Comparison of ENCODE assay signal across 12 cellular contexts in genomic region chr10:24821986-24822385, GRCh38.
DNase-seq lines count a peak whose midpoint lies in the region; ATAC-seq and TF ChIP-seq lines count a peak whose summit lies in the region.
"Had no signal": no experiment of that assay in that cellular context is flagged by ENCODE, and none has a peak within 500 bp of the region (broad histone marks: within the 10 kb centered on the region; RNA-seq: fewer than 3 reads in every experiment).

No MANE protein-coding gene starts in this region.

- CTCF ChIA-PET in SK-N-SH (lab: Yijun Ruan, JAX), result no interaction called here

- TF ChIP-seq CTCF in SK-N-SH (IDR thresholded peaks at IDR 0.05), result no peak

- no peak for TF ChIP-seq EP300 in SK-N-SH (IDR thresholded peaks at IDR 0.05; ENCODE audit: borderline replicate concordance in 1 of 2, low read depth in 1 of 2, low read length in 1 of 2)

- POLR2A ChIA-PET in SK-N-SH (lab: Yijun Ruan, JAX), result no interaction called here

- H3K4me1 ChIP-seq in SK-N-SH (ENCODE audit: control insufficient read depth in 1 of 2, insufficient read depth in 2 of 2, low read depth in 1 of 2, low read length in 1 of 2), result peaks cover 0 to 3% of the 10 kb centered on the region in 2 experiments; a peak in 3 of 4 replicates
- H3K4me1 ChIP-seq: right lobe of liver had no signal

- no peaks in the 10 kb centered on the region for H3K36me3 ChIP-seq in SK-N-SH (replicated peaks in 1 of 2; ENCODE audit: control insufficient read depth in 1 of 2, insufficient read depth in 2 of 2, low read length in 1 of 2)
- H3K36me3 ChIP-seq: right lobe of liver had no signal

- ATAC-seq in SK-N-SH treated with all-trans-retinoic acid at 6 μM for 48 hours (no peak), GM19467 (IDR thresholded peaks at IDR 0.05; ENCODE audit: unreplicated experiment) (no peak)

- no peaks in the 10 kb centered on the region for H3K79me2 ChIP-seq in SK-N-SH (ENCODE audit: insufficient read depth)

- no peaks in the 10 kb centered on the region for H3K9me3 ChIP-seq in SK-N-SH
- H3K9me3 ChIP-seq: right lobe of liver had no signal

- H3K4me3 ChIP-seq in SK-N-SH (ENCODE audit: low read depth in 2 of 2, low read length in 1 of 2), result no peak overlapping the region
- H3K4me3 ChIP-seq: right lobe of liver had no signal

- no peak overlapping the region for H3K9ac ChIP-seq in SK-N-SH

- no peaks in the 10 kb centered on the region for H3K9me2 ChIP-seq in SK-N-SH

- 61% methylated on average over 3 of the region's 3 CpGs for WGBS in SK-N-SH (ENCODE audit: low lambda C conversion rate)

- DNase-seq in SK-N-SH (no peak), HuH-7 (ENCODE audit: low spot score) (peak; percentile 19), dermis blood vessel endothelial cell (peak; percentile 20), renal cortical epithelial cell (ENCODE audit: low read depth) (peak; percentile 65), mucosa of gallbladder (ENCODE audit: low spot score) (no peak)
- no peak for DNase-seq in activated CD8-positive, alpha-beta memory T cell treated with anti-CD3 and anti-CD28 coated beads, Interleukin-2, amount 50 U/mL, for 48 hours
- DNase-seq: DND-41, NCI-H2081, right lobe of liver had no signal

- no peak for TF ChIP-seq RAD21 in SK-N-SH (IDR thresholded peaks at IDR 0.05; ENCODE audit: low read length)

- H3K4me2 ChIP-seq in SK-N-SH, result no peak overlapping the region

- no peak overlapping the region for H3K27ac ChIP-seq in SK-N-SH (ENCODE audit: low read depth in 2 of 2, low read length in 1 of 2)
- H3K27ac ChIP-seq: right lobe of liver, VCaP had no signal

- H3K27me3 ChIP-seq in SK-N-SH (ENCODE audit: insufficient read depth), result no peaks in the 10 kb centered on the region
- H3K27me3 ChIP-seq: right lobe of liver had no signal

- H4K20me1 ChIP-seq in SK-N-SH (ENCODE audit: insufficient read depth), result no peaks in the 10 kb centered on the region

- no peak overlapping the region for H2AFZ ChIP-seq in SK-N-SH (ENCODE audit: low read depth)

- peaks cover 7% of the 10 kb centered on the region for H3F3A ChIP-seq in SK-N-SH (replicated peaks; ENCODE audit: insufficient read depth)

TF ChIP-seq in SK-N-SH, 30 proteins besides CTCF, POLR2A, EP300 and RAD21:
- TF ChIP-seq TAF1 (IDR thresholded peaks at IDR 0.05; ENCODE audit: borderline replicate concordance, low read depth, low read length) (no peak), RXRA (IDR thresholded peaks at IDR 0.05; ENCODE audit: borderline replicate concordance, low read depth) (no peak), NFIC (IDR thresholded peaks at IDR 0.05; ENCODE audit: borderline replicate concordance) (no peak), CHD2 (IDR thresholded peaks at IDR 0.05; ENCODE audit: low read length, partially characterized antibody) (no peak), TCF12 (IDR thresholded peaks at IDR 0.05) (0 out of 2 replicates have a peak, but pooled peaks have one; percentile 23), NRF1 (IDR thresholded peaks at IDR 0.05; ENCODE audit: low read depth, low read length) (no peak), GATA2 (CRISPR knock-in tag; IDR thresholded peaks at IDR 0.05) (no peak), RCOR1 (IDR thresholded peaks at IDR 0.05; ENCODE audit: low read length) (no peak)

TF ChIP-seq in SK-N-SH treated with all-trans-retinoic acid at 6 μM for 48 hours, 23 proteins besides CTCF, POLR2A, EP300 and RAD21:
- TF ChIP-seq TCF4 (CRISPR knock-in tag; IDR thresholded peaks at IDR 0.05; ENCODE audit: borderline replicate concordance) (no peak), TOX (CRISPR knock-in tag; IDR thresholded peaks at IDR 0.05; ENCODE audit: borderline replicate concordance) (no peak)

Comparison
In these comparisons a context has a peak if more than half of its experiments do, and no peak if none do; other contexts are left out.
1. DNase-seq: peak in HuH-7 (single experiment), dermis blood vessel endothelial cell (single experiment) and renal cortical epithelial cell (single experiment); none in SK-N-SH (single experiment), activated CD8-positive, alpha-beta memory T cell treated with anti-CD3 and anti-CD28 coated beads, Interleukin-2, amount 50 U/mL, for 48 hours (single experiment) and mucosa of gallbladder (single experiment).